ENCODE assay signal across 25 cellular contexts in genomic region chr7:109377076-109377884, GRCh38.
"Had no signal": no experiment of that assay in that cellular context is flagged by ENCODE, and none has a peak within 500 bp of the region (broad histone marks: within the 10 kb centered on the region; RNA-seq: fewer than 3 reads in every experiment).

No MANE protein-coding gene starts in this region.

- H3K27ac Mint-ChIP-seq: dendritic cell treated with granulocyte-macrophage colony-stimulating factor and Interleukin-4, amounts not matched to agents 40 ng/mL and 50 ng/mL, for 4 days; endodermal cell; naive thymus-derived CD8-positive, alpha-beta T cell; nephron progenitor cell; stimulated activated effector memory CD8-positive, alpha-beta T cell treated with anti-CD3 and anti-CD28 coated beads, Interleukin-12 subunit alpha, Interleukin-12 subunit beta, amount 100 ng/mL, for 72 hours had no signal

- H3K4me1 ChIP-seq: colonic mucosa, gastrocnemius medialis, left ventricle myocardium inferior, lower lobe of right lung, right atrium auricular region, sigmoid colon, thyroid gland had no signal

- H3K9me3 ChIP-seq: colonic mucosa, gastrocnemius medialis, left ventricle myocardium inferior, lower lobe of right lung, right atrium auricular region, sigmoid colon, stomach, thyroid gland had no signal

- ATAC-seq: esophagus mucosa; gastrocnemius medialis; naive thymus-derived CD8-positive, alpha-beta T cell; stimulated activated effector memory CD8-positive, alpha-beta T cell treated with anti-CD3 and anti-CD28 coated beads, Interleukin-12 subunit alpha, Interleukin-12 subunit beta, amount 100 ng/mL, for 72 hours had no signal

- H2AFZ ChIP-seq: hepatocyte had no signal

- H3K4me1 Mint-ChIP-seq: naive thymus-derived CD8-positive, alpha-beta T cell; nephron progenitor cell; stimulated activated effector memory CD8-positive, alpha-beta T cell treated with anti-CD3 and anti-CD28 coated beads, Interleukin-12 subunit alpha, Interleukin-12 subunit beta, amount 100 ng/mL, for 72 hours had no signal

- H3K36me3 ChIP-seq: colonic mucosa, gastrocnemius medialis, left ventricle myocardium inferior, lower lobe of right lung, right atrium auricular region, sigmoid colon, stomach, thyroid gland had no signal

- H3K27ac ChIP-seq: colonic mucosa, epithelial cell of prostate, gastrocnemius medialis, hepatocyte, left ventricle myocardium inferior, lower lobe of right lung, right atrium auricular region, sigmoid colon, stomach, thyroid gland had no signal

- H3K9me3 Mint-ChIP-seq: endodermal cell, nephron progenitor cell had no signal

- H3K36me3 Mint-ChIP-seq: naive thymus-derived CD8-positive, alpha-beta T cell; stimulated activated effector memory CD8-positive, alpha-beta T cell treated with anti-CD3 and anti-CD28 coated beads, Interleukin-12 subunit alpha, Interleukin-12 subunit beta, amount 100 ng/mL, for 72 hours had no signal

- H3K27me3 ChIP-seq: colonic mucosa, gastrocnemius medialis, hepatocyte, right atrium auricular region, sigmoid colon, stomach, thyroid gland had no signal

- H3K4me3 Mint-ChIP-seq: dendritic cell treated with granulocyte-macrophage colony-stimulating factor and Interleukin-4, amounts not matched to agents 40 ng/mL and 50 ng/mL, for 4 days; endodermal cell; naive thymus-derived CD8-positive, alpha-beta T cell; nephron progenitor cell; stimulated activated effector memory CD8-positive, alpha-beta T cell treated with anti-CD3 and anti-CD28 coated beads, Interleukin-12 subunit alpha, Interleukin-12 subunit beta, amount 100 ng/mL, for 72 hours had no signal

- H3K4me3 ChIP-seq: colonic mucosa, gastrocnemius medialis, hepatocyte, left ventricle myocardium inferior, lower lobe of right lung, right atrium auricular region, sigmoid colon, stomach, thyroid gland had no signal

- H3K79me2 ChIP-seq: hepatocyte had no signal

- H3K4me2 ChIP-seq: hepatocyte had no signal

- DNase-seq: colonic mucosa; effector CD8-positive, alpha-beta T cell; endodermal cell; gastrocnemius medialis; head of caudate nucleus; kidney; left ventricle myocardium inferior; lower lobe of right lung; naive thymus-derived CD8-positive, alpha-beta T cell; nephron progenitor cell; nucleus accumbens; posterior cingulate gyrus; sigmoid colon; stimulated activated CD4-positive, alpha-beta T cell treated with anti-CD3 and anti-CD28 coated beads, Interleukin-2, amount 100 ng/mL, for 24 hours; stimulated activated CD4-positive, alpha-beta T cell treated with anti-CD3 and anti-CD28 coated beads, Interleukin-4, amount 100 ng/mL, for 24 hours; stimulated activated naive CD4-positive, alpha-beta T cell treated with Interleukin-2 at 50 U/mL for 16 hours; stomach; thyroid gland; trophoblast cell had no signal

- H3K27me3 Mint-ChIP-seq: dendritic cell treated with granulocyte-macrophage colony-stimulating factor and Interleukin-4, amounts not matched to agents 40 ng/mL and 50 ng/mL, for 4 days; naive thymus-derived CD8-positive, alpha-beta T cell had no signal
